In the genomic region with DNA sequence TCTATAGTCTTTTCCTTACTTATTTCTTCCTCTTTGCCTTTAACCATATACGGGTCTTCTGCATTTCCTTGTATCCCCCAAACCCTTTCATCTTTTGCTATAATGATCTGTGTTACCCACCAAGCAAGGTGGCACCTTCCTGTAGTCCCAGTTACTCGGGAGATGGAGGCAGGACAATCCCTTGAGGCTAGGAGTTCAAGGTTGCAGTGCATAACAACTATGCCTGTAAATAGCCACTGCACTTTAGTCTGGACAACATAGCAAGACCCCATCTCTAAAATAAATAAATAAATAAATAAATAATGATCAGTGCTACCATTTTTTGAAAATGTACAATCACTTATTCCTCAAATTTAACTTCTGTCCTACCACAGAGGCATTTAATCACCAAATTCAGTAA, we compare ENCODE assay signal across 1 cellular context.
TF ChIP-seq lines count a peak whose summit lies in the region.

No MANE protein-coding gene starts in this region.

TF ChIP-seq in K562, 482 proteins besides CTCF, POLR2A, EP300 and RAD21:
- TF ChIP-seq, protein P1, sequence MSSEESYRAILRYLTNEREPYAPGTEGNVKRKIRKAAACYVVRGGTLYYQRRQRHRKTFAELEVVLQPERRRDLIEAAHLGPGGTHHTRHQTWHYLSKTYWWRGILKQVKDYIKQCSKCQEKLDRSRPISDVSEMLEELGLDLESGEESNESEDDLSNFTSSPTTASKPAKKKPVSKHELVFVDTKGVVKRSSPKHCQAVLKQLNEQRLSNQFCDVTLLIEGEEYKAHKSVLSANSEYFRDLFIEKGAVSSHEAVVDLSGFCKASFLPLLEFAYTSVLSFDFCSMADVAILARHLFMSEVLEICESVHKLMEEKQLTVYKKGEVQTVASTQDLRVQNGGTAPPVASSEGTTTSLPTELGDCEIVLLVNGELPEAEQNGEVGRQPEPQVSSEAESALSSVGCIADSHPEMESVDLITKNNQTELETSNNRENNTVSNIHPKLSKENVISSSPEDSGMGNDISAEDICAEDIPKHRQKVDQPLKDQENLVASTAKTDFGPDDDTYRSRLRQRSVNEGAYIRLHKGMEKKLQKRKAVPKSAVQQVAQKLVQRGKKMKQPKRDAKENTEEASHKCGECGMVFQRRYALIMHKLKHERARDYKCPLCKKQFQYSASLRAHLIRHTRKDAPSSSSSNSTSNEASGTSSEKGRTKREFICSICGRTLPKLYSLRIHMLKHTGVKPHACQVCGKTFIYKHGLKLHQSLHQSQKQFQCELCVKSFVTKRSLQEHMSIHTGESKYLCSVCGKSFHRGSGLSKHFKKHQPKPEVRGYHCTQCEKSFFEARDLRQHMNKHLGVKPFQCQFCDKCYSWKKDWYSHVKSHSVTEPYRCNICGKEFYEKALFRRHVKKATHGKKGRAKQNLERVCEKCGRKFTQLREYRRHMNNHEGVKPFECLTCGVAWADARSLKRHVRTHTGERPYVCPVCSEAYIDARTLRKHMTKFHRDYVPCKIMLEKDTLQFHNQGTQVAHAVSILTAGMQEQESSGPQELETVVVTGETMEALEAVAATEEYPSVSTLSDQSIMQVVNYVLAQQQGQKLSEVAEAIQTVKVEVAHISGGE (CRISPR knock-in tag; IDR thresholded peaks at IDR 0.05), result no peak
- peak; percentile 83 for TF ChIP-seq ZNF121 (CRISPR knock-in tag; conservative IDR thresholded peaks at IDR 0.05)
- TF ChIP-seq RBM25 (IDR thresholded peaks at IDR 0.05; ENCODE audit: low read depth, low read length, severe bottlenecking), result peak; percentile 37
TF ChIP-seq in K562: peak in this region for 2.
